ENCODE assay signal across 1 cellular context in genomic region chr5:43997647-43998251, GRCh38.
A peak's percentile ranks its signal among the peaks of the same experiment; 100 is the strongest.
TF ChIP-seq lines count a peak whose summit lies in the region.

No MANE protein-coding gene starts in this region.

TF ChIP-seq in HepG2, 621 proteins besides CTCF, POLR2A, EP300 and RAD21 (continued from another document and continues in another):
- TF ChIP-seq BCL3 (CRISPR knock-in tag; IDR thresholded peaks at IDR 0.05) (no peak), MED13 (CRISPR knock-in tag; IDR thresholded peaks at IDR 0.05) (no peak), SALL2 (CRISPR knock-in tag; IDR thresholded peaks at IDR 0.05) (peak; percentile 76; the same call in 1 of the 2 replicates), KLF13 (CRISPR knock-in tag; IDR thresholded peaks at IDR 0.05) (no peak), ZNF329 (CRISPR knock-in tag; IDR thresholded peaks at IDR 0.05; ENCODE audit: low read depth) (no peak), TGIF2 (CRISPR knock-in tag; IDR thresholded peaks at IDR 0.05) (no peak), ZNF512 (CRISPR knock-in tag; IDR thresholded peaks at IDR 0.05) (no peak), ZBTB10 (CRISPR knock-in tag; IDR thresholded peaks at IDR 0.05; ENCODE audit: borderline replicate concordance) (no peak), MEIS1 (CRISPR knock-in tag; IDR thresholded peaks at IDR 0.05; ENCODE audit: borderline replicate concordance) (0 out of 2 replicates have a peak, but pooled peaks have one; percentile 52), HNRNPLL (IDR thresholded peaks at IDR 0.05; ENCODE audit: low read depth, low read length, poor library complexity, severe bottlenecking) (no peak), FOXA1 (IDR thresholded peaks at IDR 0.05) (peak; percentile 76), FOXA1 (CRISPR knock-in tag; IDR thresholded peaks at IDR 0.05) (peak; percentile 94), KAT7 (CRISPR knock-in tag; IDR thresholded peaks at IDR 0.05; ENCODE audit: borderline replicate concordance) (0 out of 2 replicates have a peak, but pooled peaks have one; percentile 84), ZNF264 (CRISPR knock-in tag; IDR thresholded peaks at IDR 0.05) (no peak), ZNF709 (CRISPR knock-in tag; IDR thresholded peaks at IDR 0.05) (no peak), HNF1A (IDR thresholded peaks at IDR 0.05; ENCODE audit: low read depth) (0 out of 2 replicates have a peak, but pooled peaks have one; percentile 44), HNF1A (CRISPR knock-in tag; IDR thresholded peaks at IDR 0.05; ENCODE audit: borderline replicate concordance) (peak; percentile 64; the same call in 1 of the 2 replicates), ZNF460 (CRISPR knock-in tag; IDR thresholded peaks at IDR 0.05; ENCODE audit: borderline replicate concordance) (no peak; the same call in 1 of the 2 replicates), ZNF350 (CRISPR knock-in tag; IDR thresholded peaks at IDR 0.05; ENCODE audit: borderline replicate concordance, low read depth) (peak; percentile 80), TARDBP (CRISPR knock-in tag; IDR thresholded peaks at IDR 0.05) (peak; percentile 94), CBX5 (CRISPR knock-in tag; IDR thresholded peaks at IDR 0.05; ENCODE audit: borderline replicate concordance) (peak; percentile 99; the same call in 1 of the 2 replicates), ZNF660 (CRISPR knock-in tag; IDR thresholded peaks at IDR 0.05; ENCODE audit: borderline replicate concordance, low read depth) (no peak), HOMEZ (CRISPR knock-in tag; IDR thresholded peaks at IDR 0.05; ENCODE audit: low read depth) (peak; percentile 97), RXRB (CRISPR knock-in tag; IDR thresholded peaks at IDR 0.05; ENCODE audit: borderline replicate concordance) (peak; percentile 95), BATF2 (CRISPR knock-in tag; IDR thresholded peaks at IDR 0.05) (no peak)
- TF ChIP-seq, protein P1, sequence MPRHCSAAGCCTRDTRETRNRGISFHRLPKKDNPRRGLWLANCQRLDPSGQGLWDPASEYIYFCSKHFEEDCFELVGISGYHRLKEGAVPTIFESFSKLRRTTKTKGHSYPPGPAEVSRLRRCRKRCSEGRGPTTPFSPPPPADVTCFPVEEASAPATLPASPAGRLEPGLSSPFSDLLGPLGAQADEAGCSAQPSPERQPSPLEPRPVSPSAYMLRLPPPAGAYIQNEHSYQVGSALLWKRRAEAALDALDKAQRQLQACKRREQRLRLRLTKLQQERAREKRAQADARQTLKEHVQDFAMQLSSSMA (CRISPR knock-in tag; IDR thresholded peaks at IDR 0.05): no peak
- TF ChIP-seq, protein P2, sequence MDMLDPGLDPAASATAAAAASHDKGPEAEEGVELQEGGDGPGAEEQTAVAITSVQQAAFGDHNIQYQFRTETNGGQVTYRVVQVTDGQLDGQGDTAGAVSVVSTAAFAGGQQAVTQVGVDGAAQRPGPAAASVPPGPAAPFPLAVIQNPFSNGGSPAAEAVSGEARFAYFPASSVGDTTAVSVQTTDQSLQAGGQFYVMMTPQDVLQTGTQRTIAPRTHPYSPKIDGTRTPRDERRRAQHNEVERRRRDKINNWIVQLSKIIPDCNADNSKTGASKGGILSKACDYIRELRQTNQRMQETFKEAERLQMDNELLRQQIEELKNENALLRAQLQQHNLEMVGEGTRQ (IDR thresholded peaks at IDR 0.05; ENCODE audit: low read depth, low read length): peak; percentile 64
- TF ChIP-seq, protein P2 (CRISPR knock-in tag; IDR thresholded peaks at IDR 0.05; ENCODE audit: borderline replicate concordance): peak; percentile 76; the same call in 1 of the 2 replicates
- TF ChIP-seq, protein P3, sequence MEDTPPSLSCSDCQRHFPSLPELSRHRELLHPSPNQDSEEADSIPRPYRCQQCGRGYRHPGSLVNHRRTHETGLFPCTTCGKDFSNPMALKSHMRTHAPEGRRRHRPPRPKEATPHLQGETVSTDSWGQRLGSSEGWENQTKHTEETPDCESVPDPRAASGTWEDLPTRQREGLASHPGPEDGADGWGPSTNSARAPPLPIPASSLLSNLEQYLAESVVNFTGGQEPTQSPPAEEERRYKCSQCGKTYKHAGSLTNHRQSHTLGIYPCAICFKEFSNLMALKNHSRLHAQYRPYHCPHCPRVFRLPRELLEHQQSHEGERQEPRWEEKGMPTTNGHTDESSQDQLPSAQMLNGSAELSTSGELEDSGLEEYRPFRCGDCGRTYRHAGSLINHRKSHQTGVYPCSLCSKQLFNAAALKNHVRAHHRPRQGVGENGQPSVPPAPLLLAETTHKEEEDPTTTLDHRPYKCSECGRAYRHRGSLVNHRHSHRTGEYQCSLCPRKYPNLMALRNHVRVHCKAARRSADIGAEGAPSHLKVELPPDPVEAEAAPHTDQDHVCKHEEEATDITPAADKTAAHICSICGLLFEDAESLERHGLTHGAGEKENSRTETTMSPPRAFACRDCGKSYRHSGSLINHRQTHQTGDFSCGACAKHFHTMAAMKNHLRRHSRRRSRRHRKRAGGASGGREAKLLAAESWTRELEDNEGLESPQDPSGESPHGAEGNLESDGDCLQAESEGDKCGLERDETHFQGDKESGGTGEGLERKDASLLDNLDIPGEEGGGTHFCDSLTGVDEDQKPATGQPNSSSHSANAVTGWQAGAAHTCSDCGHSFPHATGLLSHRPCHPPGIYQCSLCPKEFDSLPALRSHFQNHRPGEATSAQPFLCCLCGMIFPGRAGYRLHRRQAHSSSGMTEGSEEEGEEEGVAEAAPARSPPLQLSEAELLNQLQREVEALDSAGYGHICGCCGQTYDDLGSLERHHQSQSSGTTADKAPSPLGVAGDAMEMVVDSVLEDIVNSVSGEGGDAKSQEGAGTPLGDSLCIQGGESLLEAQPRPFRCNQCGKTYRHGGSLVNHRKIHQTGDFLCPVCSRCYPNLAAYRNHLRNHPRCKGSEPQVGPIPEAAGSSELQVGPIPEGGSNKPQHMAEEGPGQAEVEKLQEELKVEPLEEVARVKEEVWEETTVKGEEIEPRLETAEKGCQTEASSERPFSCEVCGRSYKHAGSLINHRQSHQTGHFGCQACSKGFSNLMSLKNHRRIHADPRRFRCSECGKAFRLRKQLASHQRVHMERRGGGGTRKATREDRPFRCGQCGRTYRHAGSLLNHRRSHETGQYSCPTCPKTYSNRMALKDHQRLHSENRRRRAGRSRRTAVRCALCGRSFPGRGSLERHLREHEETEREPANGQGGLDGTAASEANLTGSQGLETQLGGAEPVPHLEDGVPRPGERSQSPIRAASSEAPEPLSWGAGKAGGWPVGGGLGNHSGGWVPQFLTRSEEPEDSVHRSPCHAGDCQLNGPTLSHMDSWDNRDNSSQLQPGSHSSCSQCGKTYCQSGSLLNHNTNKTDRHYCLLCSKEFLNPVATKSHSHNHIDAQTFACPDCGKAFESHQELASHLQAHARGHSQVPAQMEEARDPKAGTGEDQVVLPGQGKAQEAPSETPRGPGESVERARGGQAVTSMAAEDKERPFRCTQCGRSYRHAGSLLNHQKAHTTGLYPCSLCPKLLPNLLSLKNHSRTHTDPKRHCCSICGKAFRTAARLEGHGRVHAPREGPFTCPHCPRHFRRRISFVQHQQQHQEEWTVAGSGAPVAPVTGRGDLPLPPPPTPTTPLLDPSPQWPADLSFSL (CRISPR knock-in tag; IDR thresholded peaks at IDR 0.05): no peak
- TF ChIP-seq, protein P4, sequence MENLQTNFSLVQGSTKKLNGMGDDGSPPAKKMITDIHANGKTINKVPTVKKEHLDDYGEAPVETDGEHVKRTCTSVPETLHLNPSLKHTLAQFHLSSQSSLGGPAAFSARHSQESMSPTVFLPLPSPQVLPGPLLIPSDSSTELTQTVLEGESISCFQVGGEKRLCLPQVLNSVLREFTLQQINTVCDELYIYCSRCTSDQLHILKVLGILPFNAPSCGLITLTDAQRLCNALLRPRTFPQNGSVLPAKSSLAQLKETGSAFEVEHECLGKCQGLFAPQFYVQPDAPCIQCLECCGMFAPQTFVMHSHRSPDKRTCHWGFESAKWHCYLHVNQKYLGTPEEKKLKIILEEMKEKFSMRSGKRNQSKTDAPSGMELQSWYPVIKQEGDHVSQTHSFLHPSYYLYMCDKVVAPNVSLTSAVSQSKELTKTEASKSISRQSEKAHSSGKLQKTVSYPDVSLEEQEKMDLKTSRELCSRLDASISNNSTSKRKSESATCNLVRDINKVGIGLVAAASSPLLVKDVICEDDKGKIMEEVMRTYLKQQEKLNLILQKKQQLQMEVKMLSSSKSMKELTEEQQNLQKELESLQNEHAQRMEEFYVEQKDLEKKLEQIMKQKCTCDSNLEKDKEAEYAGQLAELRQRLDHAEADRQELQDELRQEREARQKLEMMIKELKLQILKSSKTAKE (CRISPR knock-in tag; IDR thresholded peaks at IDR 0.05; ENCODE audit: borderline replicate concordance): peak; percentile 49; the same call in 1 of the 2 replicates
